Comparison of ENCODE assay signal across 10 cellular contexts in genomic region chr6:53158076-53158475, GRCh38. TPM values are rescaled to one million over a fixed set of nuclear protein-coding genes. Genes with fewer than 3 reads are reported as not detected.
"Had no signal": no experiment of that assay in that cellular context is flagged by ENCODE, and none has a peak within 500 bp of the region (broad histone marks: within the 10 kb centered on the region; RNA-seq: fewer than 3 reads in every experiment).

No MANE protein-coding gene starts in this region.

RNA-seq across cellular contexts. Expression of gene GCM1, which starts 9.4 kb away (rescaled TPM):
- total RNA-seq: OCI-LY7, PC-3, Peyer's patch, Right ventricle myocardium inferior, Right ventricle myocardium superior, RPMI7951, SJCRH30, SJSA1, SK-MEL-5 had no signal
- polyA plus RNA-seq: SK-N-SH had no signal
